37 cellular contexts compared by ENCODE assay signal in genomic region chr7:138799336-138799965, GRCh38. TPM values are rescaled to one million over a fixed set of nuclear protein-coding genes. Genes with fewer than 3 reads are reported as not detected.
"Had no signal": no experiment of that assay in that cellular context is flagged by ENCODE, and none has a peak within 500 bp of the region (broad histone marks: within the 10 kb centered on the region; RNA-seq: fewer than 3 reads in every experiment).

No MANE protein-coding gene starts in this region.

- H3K4me3 Mint-ChIP-seq: activated B cell treated with CpG ODN at 0.5 μM for 24 hours; activated naive CD4-positive, alpha-beta T cell treated with anti-CD3 and anti-CD28 coated beads for 36 hours; activated naive CD8-positive, alpha-beta T cell treated with anti-CD3 and anti-CD28 coated beads for 36 hours; activated T-cell treated with anti-CD3 and anti-CD28 coated beads, Interleukin-2, amount 50 U/mL, for 72 hours; brain; effector memory CD8-positive, alpha-beta T cell; naive thymus-derived CD8-positive, alpha-beta T cell; stimulated activated effector memory CD8-positive, alpha-beta T cell treated with anti-CD3 and anti-CD28 coated beads, Interleukin-12 subunit alpha, Interleukin-12 subunit beta, amount 100 ng/mL, for 72 hours; stimulated activated naive CD8-positive, alpha-beta T cell treated with anti-CD3 and anti-CD28 coated beads, Interleukin-15, amount 100 ng/mL, for 72 hours; T-helper 2 cell treated with Interferon-gamma antibody and Interleukin-4, amounts not matched to agents 5 μg/mL and 100 μg/mL, for 36 hours; type B pancreatic cell had no signal

- ATAC-seq: activated T-cell treated with anti-CD3 and anti-CD28 coated beads, Interleukin-2, amount 50 U/mL, for 72 hours; effector memory CD8-positive, alpha-beta T cell; gastroesophageal sphincter; left lung; naive thymus-derived CD8-positive, alpha-beta T cell; sciatic nerve; stimulated activated effector memory CD8-positive, alpha-beta T cell treated with anti-CD3 and anti-CD28 coated beads, Interleukin-12 subunit alpha, Interleukin-12 subunit beta, amount 100 ng/mL, for 72 hours; stimulated activated naive CD8-positive, alpha-beta T cell treated with anti-CD3 and anti-CD28 coated beads, Interleukin-15, amount 100 ng/mL, for 72 hours had no signal

- H3K27me3 Mint-ChIP-seq: activated B cell treated with CpG ODN at 0.5 μM for 24 hours; stimulated activated naive CD8-positive, alpha-beta T cell treated with anti-CD3 and anti-CD28 coated beads, Interleukin-15, amount 100 ng/mL, for 72 hours had no signal

- H3K27ac ChIP-seq: adrenal gland, ascending aorta, cardiac muscle cell, colonic mucosa, gastroesophageal sphincter, hepatocyte, left lung, lower lobe of right lung, neural progenitor cell, skin epidermis, uterus had no signal

- FAIRE-seq: keratinocyte had no signal

- H3K27ac Mint-ChIP-seq: activated B cell treated with CpG ODN at 0.5 μM for 24 hours; activated naive CD4-positive, alpha-beta T cell treated with anti-CD3 and anti-CD28 coated beads for 36 hours; activated naive CD8-positive, alpha-beta T cell treated with anti-CD3 and anti-CD28 coated beads for 36 hours; activated T-cell treated with anti-CD3 and anti-CD28 coated beads, Interleukin-2, amount 50 U/mL, for 72 hours; brain; neural progenitor cell; stimulated activated effector memory CD8-positive, alpha-beta T cell treated with anti-CD3 and anti-CD28 coated beads, Interleukin-12 subunit alpha, Interleukin-12 subunit beta, amount 100 ng/mL, for 72 hours; stimulated activated naive CD8-positive, alpha-beta T cell treated with anti-CD3 and anti-CD28 coated beads, Interleukin-15, amount 100 ng/mL, for 72 hours; T-helper 2 cell treated with Interferon-gamma antibody and Interleukin-4, amounts not matched to agents 5 μg/mL and 100 μg/mL, for 36 hours; type B pancreatic cell had no signal

- H3K4me3 ChIP-seq: adrenal gland, ascending aorta, cardiac muscle cell, colonic mucosa, gastroesophageal sphincter, hepatocyte, left lung, lower lobe of right lung, neural progenitor cell, skin epidermis, uterus had no signal

- H3K36me3 Mint-ChIP-seq: brain; naive thymus-derived CD8-positive, alpha-beta T cell; neural progenitor cell; stimulated activated effector memory CD8-positive, alpha-beta T cell treated with anti-CD3 and anti-CD28 coated beads, Interleukin-12 subunit alpha, Interleukin-12 subunit beta, amount 100 ng/mL, for 72 hours; type B pancreatic cell had no signal

- DNase-seq: activated B cell treated with CpG ODN at 0.5 μM for 24 hours; activated CD4-positive, alpha-beta T cell treated with anti-CD3 and anti-CD28 coated beads, Interleukin-2, amount 50 U/mL, for 4 hours; activated effector memory CD4-positive, alpha-beta T cell treated with Interleukin-2 at 50 U/mL for 16 hours; activated naive CD4-positive, alpha-beta T cell treated with anti-CD3 and anti-CD28 coated beads for 36 hours; activated naive CD8-positive, alpha-beta T cell treated with anti-CD3 and anti-CD28 coated beads for 36 hours; activated T-cell treated with anti-CD3 and anti-CD28 coated beads for 4 hours; activated T-cell treated with anti-CD3 and anti-CD28 coated beads, Interleukin-2, amount 50 U/mL, for 72 hours; cerebellar nuclear complex; colonic mucosa; effector memory CD8-positive, alpha-beta T cell; left lung; lower lobe of right lung; mesenchymal stem cell; naive thymus-derived CD8-positive, alpha-beta T cell; occipital lobe; posterior cingulate gyrus; stimulated activated CD4-positive, alpha-beta T cell treated with anti-CD3 and anti-CD28 coated beads, Interleukin-4, amount 100 ng/mL, for 24 hours; stimulated activated naive CD8-positive, alpha-beta T cell treated with anti-CD3 and anti-CD28 coated beads, Interleukin-15, amount 100 ng/mL, for 72 hours; substantia nigra; uterus had no signal

- H3K4me1 ChIP-seq: adrenal gland, ascending aorta, colonic mucosa, gastroesophageal sphincter, left lung, lower lobe of right lung, neural progenitor cell, uterus had no signal

- H3K27me3 ChIP-seq: adrenal gland, ascending aorta, colonic mucosa, hepatocyte, left lung, uterus had no signal

- H3K4me1 Mint-ChIP-seq: activated B cell treated with CpG ODN at 0.5 μM for 24 hours, brain had no signal

- H3K9me3 ChIP-seq: adrenal gland, ascending aorta, colonic mucosa, gastroesophageal sphincter, left lung, lower lobe of right lung, uterus had no signal

- H3K36me3 ChIP-seq: adrenal gland, ascending aorta, cardiac muscle cell, colonic mucosa, gastroesophageal sphincter, left lung, lower lobe of right lung, neural progenitor cell, uterus had no signal

- H3K9me3 Mint-ChIP-seq: activated B cell treated with CpG ODN at 0.5 μM for 24 hours; activated naive CD4-positive, alpha-beta T cell treated with anti-CD3 and anti-CD28 coated beads for 36 hours; activated naive CD8-positive, alpha-beta T cell treated with anti-CD3 and anti-CD28 coated beads for 36 hours; activated T-cell treated with anti-CD3 and anti-CD28 coated beads, Interleukin-2, amount 50 U/mL, for 72 hours; effector memory CD8-positive, alpha-beta T cell; neural progenitor cell; stimulated activated effector memory CD8-positive, alpha-beta T cell treated with anti-CD3 and anti-CD28 coated beads, Interleukin-12 subunit alpha, Interleukin-12 subunit beta, amount 100 ng/mL, for 72 hours; stimulated activated naive CD8-positive, alpha-beta T cell treated with anti-CD3 and anti-CD28 coated beads, Interleukin-15, amount 100 ng/mL, for 72 hours; T-helper 2 cell treated with Interferon-gamma antibody and Interleukin-4, amounts not matched to agents 5 μg/mL and 100 μg/mL, for 36 hours; type B pancreatic cell had no signal

RNA-seq across cellular contexts. Expression of gene ATP6V0A4, which starts 1.5 kb away (rescaled TPM):
- total RNA-seq: activated B cell treated with CpG ODN at 0.5 μM for 24 hours; activated naive CD4-positive, alpha-beta T cell treated with anti-CD3 and anti-CD28 coated beads for 36 hours; activated naive CD8-positive, alpha-beta T cell treated with anti-CD3 and anti-CD28 coated beads for 36 hours; adrenal gland; ascending aorta; cardiac muscle cell; colonic mucosa; fibroblast of lung; naive thymus-derived CD8-positive, alpha-beta T cell; sciatic nerve; uterus had no signal
- polyA plus RNA-seq: adrenal gland; cardiac muscle cell; fibroblast of lung; naive thymus-derived CD8-positive, alpha-beta T cell had no signal

RNA-seq across cellular contexts. Expression of gene TMEM213, which starts 1.7 kb away (rescaled TPM):
- total RNA-seq: activated B cell treated with CpG ODN at 0.5 μM for 24 hours; activated naive CD4-positive, alpha-beta T cell treated with anti-CD3 and anti-CD28 coated beads for 36 hours; activated naive CD8-positive, alpha-beta T cell treated with anti-CD3 and anti-CD28 coated beads for 36 hours; adrenal gland; ascending aorta; cardiac muscle cell; colonic mucosa; dermis microvascular lymphatic vessel endothelial cell; fibroblast of lung; fibroblast of villous mesenchyme; naive thymus-derived CD8-positive, alpha-beta T cell; occipital lobe; sciatic nerve had no signal
- polyA plus RNA-seq: adrenal gland; cardiac muscle cell; esophagus; fibroblast of lung; keratinocyte; naive thymus-derived CD8-positive, alpha-beta T cell had no signal
